Comparison of ENCODE assay signal across 1 cellular context in genomic region chr1:32960819-32961355, GRCh38.
TF ChIP-seq lines count a peak whose summit lies in the region.

No MANE protein-coding gene starts in this region.

TF ChIP-seq in endothelial cell of umbilical vein, 7 proteins besides CTCF, POLR2A, EP300 and RAD21 (continued from another document):
- TF ChIP-seq, protein P1, sequence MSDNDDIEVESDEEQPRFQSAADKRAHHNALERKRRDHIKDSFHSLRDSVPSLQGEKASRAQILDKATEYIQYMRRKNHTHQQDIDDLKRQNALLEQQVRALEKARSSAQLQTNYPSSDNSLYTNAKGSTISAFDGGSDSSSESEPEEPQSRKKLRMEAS (IDR thresholded peaks at IDR 0.05; ENCODE audit: insufficient read depth, insufficient read length) = no peak
- TF ChIP-seq POLR2AphosphoS5 (IDR thresholded peaks at IDR 0.05; ENCODE audit: insufficient read depth, low read depth, low read length) (no peak), MYC (IDR thresholded peaks at IDR 0.05; ENCODE audit: low read depth, low read length) (no peak), FOS (IDR thresholded peaks at IDR 0.05; ENCODE audit: borderline replicate concordance, insufficient read depth, low read length) (no peak), GATA2 (IDR thresholded peaks at IDR 0.05; ENCODE audit: insufficient read depth, insufficient read length, low read depth, low read length) (no peak), JUN (IDR thresholded peaks at IDR 0.05; ENCODE audit: borderline replicate concordance, insufficient read depth, insufficient read length, low read depth) (no peak)
